In the genomic region with DNA sequence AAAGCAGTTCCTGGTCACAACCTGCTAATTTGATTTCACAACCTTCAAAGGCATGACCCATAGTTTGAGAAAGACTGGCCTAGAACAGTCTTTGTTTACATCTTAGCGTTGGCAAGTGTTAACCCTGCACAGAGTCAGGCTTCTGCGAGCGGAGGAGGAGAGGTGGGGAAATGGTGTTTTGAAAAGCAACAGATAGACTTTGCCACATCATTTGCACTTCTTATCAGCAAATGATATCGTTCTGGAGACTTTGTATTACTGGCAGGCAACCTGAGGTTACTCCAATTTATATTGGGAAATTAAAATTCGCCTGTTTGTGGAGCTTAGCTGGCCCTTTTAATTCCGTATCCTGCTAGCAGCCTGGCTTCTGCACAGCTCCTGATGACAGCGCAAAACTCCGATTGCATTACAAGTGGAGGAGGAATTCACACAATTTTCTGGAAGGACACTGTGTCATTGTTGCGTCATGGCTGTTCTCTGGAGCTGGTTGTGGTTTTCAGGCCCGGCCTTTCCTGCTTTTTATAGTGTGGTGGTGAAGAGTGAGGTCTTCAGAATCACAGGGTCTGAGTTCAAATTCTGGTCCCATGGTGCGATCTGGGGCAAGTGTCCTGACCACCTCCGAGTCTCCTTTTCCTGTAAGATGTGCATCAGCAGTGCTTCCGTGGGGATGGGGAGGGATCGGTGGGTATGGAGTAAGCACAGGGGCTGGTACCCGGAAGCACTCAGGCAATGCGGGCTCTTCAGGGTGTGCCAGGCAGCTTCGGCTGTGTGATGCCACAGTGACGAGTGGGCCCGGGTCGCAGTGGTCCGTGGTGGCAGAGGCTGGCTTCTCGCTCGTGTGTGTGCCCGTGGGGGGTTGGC, we compare ENCODE assay signal across 7 cellular contexts. TPM values are rescaled to one million over a fixed set of nuclear protein-coding genes. Genes with fewer than 3 reads are reported as not detected.
DNase-seq lines count a peak whose midpoint lies in the region; ATAC-seq and TF ChIP-seq lines count a peak whose summit lies in the region.

No MANE protein-coding gene starts in this region.

- TF ChIP-seq CTCF in upper lobe of right lung (IDR thresholded peaks at IDR 0.05) = no peak

- H3K27ac ChIP-seq in caudate nucleus (ENCODE audit: low read depth, low read length) = peak overlapping the region; percentile 86
- peak overlapping the region; percentile 94 for H3K27ac ChIP-seq in upper lobe of right lung

- H3K27ac Mint-ChIP-seq in stimulated activated naive B cell treated with anti-CD40 and anti-IgM and Interleukin-4, amounts not matched to agents 10 μg/mL and 1 μg/mL and 100 μg/mL, for 72 hours = no peak overlapping the region

- H3K9me3 ChIP-seq in MG63 (no peaks in the 10 kb centered on the region), upper lobe of right lung (no peaks in the 10 kb centered on the region)

- intact Hi-C loops in upper lobe of right lung (cut with DNase I) = no loop called here

- H3K36me3 ChIP-seq in MG63 (peaks cover 18% of the 10 kb centered on the region), upper lobe of right lung (no peaks in the 10 kb centered on the region)

- peak; percentile 67 for ATAC-seq in upper lobe of right lung
- no peak for ATAC-seq in stimulated activated naive B cell treated with anti-CD40 and anti-IgM and Interleukin-4, amounts not matched to agents 10 μg/mL and 1 μg/mL and 100 μg/mL, for 72 hours (replicated peaks)

- H3K4me1 ChIP-seq in upper lobe of right lung = peaks cover 57% of the 10 kb centered on the region

- H3K27me3 ChIP-seq in MG63 = no peaks in the 10 kb centered on the region
- H3K27me3 ChIP-seq in upper lobe of right lung = no peaks in the 10 kb centered on the region

- no peak overlapping the region for H3K4me3 ChIP-seq in MG63
- H3K4me3 ChIP-seq in upper lobe of right lung = no peak overlapping the region

- no peaks in the 10 kb centered on the region for H3K27me3 Mint-ChIP-seq in stimulated activated naive B cell treated with anti-CD40 and anti-IgM and Interleukin-4, amounts not matched to agents 10 μg/mL and 1 μg/mL and 100 μg/mL, for 72 hours

- peaks cover 9 to 22% of the 10 kb centered on the region in 2 donors for H3K36me3 Mint-ChIP-seq in stimulated activated naive B cell treated with anti-CD40 and anti-IgM and Interleukin-4, amounts not matched to agents 10 μg/mL and 1 μg/mL and 100 μg/mL, for 72 hours

- H3K4me1 Mint-ChIP-seq in stimulated activated naive B cell treated with anti-CD40 and anti-IgM and Interleukin-4, amounts not matched to agents 10 μg/mL and 1 μg/mL and 100 μg/mL, for 72 hours = peaks cover 16 to 29% of the 10 kb centered on the region in 2 donors

- H3K9me3 Mint-ChIP-seq in stimulated activated naive B cell treated with anti-CD40 and anti-IgM and Interleukin-4, amounts not matched to agents 10 μg/mL and 1 μg/mL and 100 μg/mL, for 72 hours = no peaks in the 10 kb centered on the region

- no peak overlapping the region for H3K4me3 Mint-ChIP-seq in stimulated activated naive B cell treated with anti-CD40 and anti-IgM and Interleukin-4, amounts not matched to agents 10 μg/mL and 1 μg/mL and 100 μg/mL, for 72 hours

- peak; percentile 85 for DNase-seq in MG63
- peak in 35 of 61 donors; percentile 3 to 70 (median 22) for DNase-seq in caudate nucleus (lab: John Stamatoyannopoulos, UW)
- DNase-seq in medulla oblongata (ENCODE audit: extremely low spot score) = peak; percentile 78
- DNase-seq in upper lobe of right lung = peak; percentile 76
- DNase-seq in stimulated activated naive B cell treated with anti-CD40 and anti-IgM and Interleukin-4, amounts not matched to agents 10 μg/mL and 1 μg/mL and 100 μg/mL, for 72 hours = no peak
- DNase-seq in activated CD4-positive, alpha-beta T cell treated with anti-CD3 and anti-CD28 coated beads for 48 hours = no peak
- DNase-seq in effector CD8-positive, alpha-beta T cell (lab: John Stamatoyannopoulos, UW) = no peak

RNA-seq across cellular contexts. Expression of gene EHD2, which starts 49.1 kb away (rescaled TPM):
- total RNA-seq in MG63 (2014; rRNA removed; shearing (Covaris generic); ENCODE audit: low replicate concordance) = 15.7 and 25.4 TPM in 2 replicates
- 210 TPM for total RNA-seq in upper lobe of right lung

RNA-seq across cellular contexts. Expression of gene BICRA, which starts 55.2 kb away (rescaled TPM):
- total RNA-seq in MG63 (2014; rRNA removed; shearing (Covaris generic); ENCODE audit: low replicate concordance) = 0.10 and 0.52 TPM in 2 replicates
- 15.9 TPM for total RNA-seq in upper lobe of right lung

Comparison
In these comparisons a context has a peak if more than half of its experiments do, and no peak if none do; other contexts are left out.
1. DNase-seq: peak in MG63 (single experiment), caudate nucleus (35 of 61), medulla oblongata (single experiment) and upper lobe of right lung (single experiment); none in stimulated activated naive B cell treated with anti-CD40 and anti-IgM and Interleukin-4, amounts not matched to agents 10 μg/mL and 1 μg/mL and 100 μg/mL, for 72 hours (single experiment), activated CD4-positive, alpha-beta T cell treated with anti-CD3 and anti-CD28 coated beads for 48 hours (single experiment) and effector CD8-positive, alpha-beta T cell (single experiment).
2. RNA of gene BICRA, which starts 55.2 kb away (total RNA-seq): 15.9 TPM in upper lobe of right lung (single experiment); 0.10 to 0.52 TPM in MG63; every median in the first group is over 10 times any median in the second.